In genomic region chr4:173560896-173561295, GRCh38 we compare ENCODE assay signal across 23 cellular contexts. TPM values are rescaled to one million over a fixed set of nuclear protein-coding genes. Genes with fewer than 3 reads are reported as not detected.
"Had no signal": no experiment of that assay in that cellular context is flagged by ENCODE, and none has a peak within 500 bp of the region (broad histone marks: within the 10 kb centered on the region; RNA-seq: fewer than 3 reads in every experiment).

No MANE protein-coding gene starts in this region.

- ATAC-seq: stimulated activated effector memory CD8-positive, alpha-beta T cell treated with anti-CD3 and anti-CD28 coated beads, Interleukin-12 subunit alpha, Interleukin-12 subunit beta, amount 100 ng/mL, for 72 hours; stimulated activated memory B cell treated with anti-CD40 and anti-IgM and Interleukin-4, amounts not matched to agents 10 μg/mL and 1 μg/mL and 100 μg/mL, for 72 hours; stimulated activated naive B cell treated with anti-CD40 and anti-IgM and Interleukin-4, amounts not matched to agents 10 μg/mL and 1 μg/mL and 100 μg/mL, for 72 hours; stimulated activated naive CD8-positive, alpha-beta T cell treated with anti-CD3 and anti-CD28 coated beads, Interleukin-15, amount 100 ng/mL, for 72 hours; stimulated activated naive CD8-positive, alpha-beta T cell treated with anti-CD3 and anti-CD28 coated beads, Interleukin-15, Interleukin-2, amounts not matched to agents 100 U/mL and 50 U/mL, for 24 hours; upper lobe of right lung had no signal

- DNase-seq: stimulated activated CD4-positive, alpha-beta T cell treated with anti-CD3 and anti-CD28 coated beads, Interleukin-2, amount 100 ng/mL, for 48 hours; stimulated activated CD4-positive, alpha-beta T cell treated with anti-CD3 and anti-CD28 coated beads, Interleukin-4, amount 100 ng/mL, for 1 hour; stimulated activated CD4-positive, alpha-beta T cell treated with anti-CD3 and anti-CD28 coated beads, Interleukin-4, amount 100 ng/mL, for 24 hours; stimulated activated CD4-positive, alpha-beta T cell treated with anti-CD3 and anti-CD28 coated beads, Interleukin-4, amount 100 ng/mL, for 4 hours; stimulated activated CD8-positive, alpha-beta memory T cell treated with anti-CD3 and anti-CD28 coated beads, Interleukin-4, amount 100 ng/mL, for 48 hours; stimulated activated naive B cell treated with anti-CD40 and anti-IgM and Interleukin-4, amounts not matched to agents 10 μg/mL and 1 μg/mL and 100 μg/mL, for 72 hours; stimulated activated naive CD4-positive, alpha-beta T cell; stimulated activated naive CD4-positive, alpha-beta T cell treated with Interleukin-2 at 50 U/mL for 16 hours; stimulated activated naive CD8-positive, alpha-beta T cell treated with anti-CD3 and anti-CD28 coated beads, Interleukin-15, amount 100 ng/mL, for 72 hours; stimulated activated naive CD8-positive, alpha-beta T cell treated with anti-CD3 and anti-CD28 coated beads, Interleukin-15, Interleukin-2, amounts not matched to agents 100 U/mL and 50 U/mL, for 24 hours; stomach; substantia nigra; testis; thyroid gland; tibial artery; transverse colon; trophoblast cell; upper lobe of left lung; upper lobe of right lung; uterus had no signal

RNA-seq across cellular contexts. Expression of gene HAND2, which starts 30.9 kb away (rescaled TPM):
- total RNA-seq: temporal lobe, upper lobe of right lung had no signal
